ENCODE assay signal across 8 cellular contexts in genomic region chr21:32410916-32411315, GRCh38. TPM values are rescaled to one million over a fixed set of nuclear protein-coding genes. Genes with fewer than 3 reads are reported as not detected.
A peak's percentile ranks its signal among the peaks of the same experiment; 100 is the strongest.
DNase-seq lines count a peak whose midpoint lies in the region; ATAC-seq and TF ChIP-seq lines count a peak whose summit lies in the region.

No MANE protein-coding gene starts in this region.

- peaks cover 22% of the 10 kb centered on the region for H3K4me1 ChIP-seq in ACC112 (ENCODE audit: control insufficient read depth, insufficient read depth, low read length, unreplicated experiment)
- peaks cover 8% of the 10 kb centered on the region for H3K4me1 ChIP-seq in RWPE2 (ENCODE audit: insufficient read depth, poor library complexity, severe bottlenecking)

- H3K4me3 ChIP-seq in ACC112 (ENCODE audit: low read depth, low read length) (peak overlapping the region; percentile 97), RWPE2 (ENCODE audit: severe bottlenecking) (peak overlapping the region; percentile 57)

- H3K27me3 ChIP-seq in ACC112 (ENCODE audit: insufficient read depth, low read length) (no peaks in the 10 kb centered on the region), RWPE2 (ENCODE audit: insufficient read depth, poor library complexity, severe bottlenecking) (no peaks in the 10 kb centered on the region)

- peaks cover 34% of the 10 kb centered on the region for H3K27me3 Mint-ChIP-seq in osteocyte (ENCODE audit: unreplicated experiment)

- peak overlapping the region; percentile 95 for H3K27ac ChIP-seq in ACC112 (ENCODE audit: low read depth, low read length)
- H3K27ac ChIP-seq in RWPE2 (ENCODE audit: poor library complexity, severe bottlenecking): peak overlapping the region; percentile 84
- peak overlapping the region; percentile 78 for H3K27ac ChIP-seq in epithelial cell of prostate

- H3K36me3 Mint-ChIP-seq in osteocyte (ENCODE audit: unreplicated experiment): no peaks in the 10 kb centered on the region

- H3K36me3 ChIP-seq in ACC112 (ENCODE audit: insufficient read depth, low read length) (no peaks in the 10 kb centered on the region), RWPE2 (ENCODE audit: low read depth) (peaks cover 14% of the 10 kb centered on the region)

- H3K4me3 Mint-ChIP-seq in osteocyte (ENCODE audit: unreplicated experiment): peak overlapping the region; percentile 80

- H3K9me3 Mint-ChIP-seq in osteocyte (ENCODE audit: unreplicated experiment): no peaks in the 10 kb centered on the region

- TF ChIP-seq CTCF in RWPE2 (IDR thresholded peaks at IDR 0.05; ENCODE audit: poor library complexity, severe bottlenecking): no peak
- no peak for TF ChIP-seq CTCF in osteocyte (IDR thresholded peaks at IDR 0.05)

- ATAC-seq in RWPE2 (ENCODE audit: low read depth) (no peak), GM19463 (IDR thresholded peaks at IDR 0.05; ENCODE audit: unreplicated experiment) (no peak), HG03175 (IDR thresholded peaks at IDR 0.05; ENCODE audit: unreplicated experiment) (no peak)

- H3K27ac Mint-ChIP-seq in osteocyte (ENCODE audit: unreplicated experiment): no peak overlapping the region

- DNase-seq in RWPE2 (ENCODE audit: low spot score) (no peak), epithelial cell of prostate (ENCODE audit: low read depth, low spot score) (no peak), osteocyte (ENCODE audit: extremely low spot score, unreplicated experiment) (no peak), AML-193 (lab: John Stamatoyannopoulos, UW) (no peak), NCI-H1694 treated with DMSO at 0.1 percent for 48 hours (lab: John Stamatoyannopoulos, UW) (no peak)

- no peaks in the 10 kb centered on the region for H3K9me3 ChIP-seq in RWPE2 (ENCODE audit: severe bottlenecking)

- H3K79me2 ChIP-seq in ACC112 (ENCODE audit: control insufficient read depth, insufficient read depth, low read length, unreplicated experiment): peaks cover 36% of the 10 kb centered on the region

- peaks cover 22% of the 10 kb centered on the region for H3K4me1 Mint-ChIP-seq in osteocyte (ENCODE audit: unreplicated experiment)

- no peak overlapping the region for H2AFZ ChIP-seq in ACC112 (ENCODE audit: low read length, unreplicated experiment)

RNA-seq across cellular contexts. Expression of gene EVA1C, which starts 1.6 kb away (rescaled TPM):
- total RNA-seq in osteocyte: 3.0 and 3.2 TPM in 2 replicates

RNA-seq across cellular contexts. Expression of gene URB1, which starts 18.1 kb away (rescaled TPM):
- total RNA-seq in osteocyte: 15.4 and 17.3 TPM in 2 replicates
